1 cellular context compared by ENCODE assay signal in the genomic region with DNA sequence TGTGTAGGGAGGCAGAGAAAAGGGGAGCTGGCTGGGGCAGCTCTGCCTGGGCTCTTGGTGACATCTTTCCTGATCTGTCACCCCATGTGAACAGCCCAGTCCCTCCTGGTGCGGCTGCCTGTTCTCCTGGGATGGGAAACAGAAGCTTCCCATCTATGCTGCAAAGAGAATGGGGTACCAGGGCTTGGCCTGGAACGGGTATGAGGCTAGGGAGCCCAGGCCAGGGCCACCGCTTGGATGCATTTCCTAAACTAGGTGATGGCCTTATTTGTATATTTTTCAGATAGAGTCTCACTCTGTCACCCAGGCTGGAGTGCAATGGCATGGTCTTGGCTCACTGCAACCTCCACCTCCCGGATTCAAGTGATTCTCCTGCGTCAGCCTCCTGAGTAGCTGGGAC.
TF ChIP-seq lines count a peak whose summit lies in the region.

No MANE protein-coding gene starts in this region.

TF ChIP-seq in H1, 55 proteins besides CTCF, POLR2A, EP300 and RAD21 (continued from another document):
- TF ChIP-seq, protein P1, sequence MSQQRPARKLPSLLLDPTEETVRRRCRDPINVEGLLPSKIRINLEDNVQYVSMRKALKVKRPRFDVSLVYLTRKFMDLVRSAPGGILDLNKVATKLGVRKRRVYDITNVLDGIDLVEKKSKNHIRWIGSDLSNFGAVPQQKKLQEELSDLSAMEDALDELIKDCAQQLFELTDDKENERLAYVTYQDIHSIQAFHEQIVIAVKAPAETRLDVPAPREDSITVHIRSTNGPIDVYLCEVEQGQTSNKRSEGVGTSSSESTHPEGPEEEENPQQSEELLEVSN (IDR thresholded peaks at IDR 0.05) = no peak
- TF ChIP-seq HDAC6 (IDR thresholded peaks at IDR 0.05; ENCODE audit: low read depth, low read length) (no peak), JUN (IDR thresholded peaks at IDR 0.05; ENCODE audit: low read depth, low read length) (no peak), JUND (IDR thresholded peaks at IDR 0.05; ENCODE audit: low read length) (no peak), CHD7 (IDR thresholded peaks at IDR 0.05; ENCODE audit: insufficient replicate concordance, low read length) (no peak), ZNF274 (IDR thresholded peaks at IDR 0.05; ENCODE audit: borderline replicate concordance, extremely low read depth, low read length) (no peak), SAP30 (IDR thresholded peaks at IDR 0.05; ENCODE audit: insufficient read depth, insufficient replicate concordance, low read length) (no peak), TEAD4 (IDR thresholded peaks at IDR 0.05; ENCODE audit: low read depth, low read length) (no peak)
TF ChIP-seq in H1: peak in this region for 0.
